In the genomic region with DNA sequence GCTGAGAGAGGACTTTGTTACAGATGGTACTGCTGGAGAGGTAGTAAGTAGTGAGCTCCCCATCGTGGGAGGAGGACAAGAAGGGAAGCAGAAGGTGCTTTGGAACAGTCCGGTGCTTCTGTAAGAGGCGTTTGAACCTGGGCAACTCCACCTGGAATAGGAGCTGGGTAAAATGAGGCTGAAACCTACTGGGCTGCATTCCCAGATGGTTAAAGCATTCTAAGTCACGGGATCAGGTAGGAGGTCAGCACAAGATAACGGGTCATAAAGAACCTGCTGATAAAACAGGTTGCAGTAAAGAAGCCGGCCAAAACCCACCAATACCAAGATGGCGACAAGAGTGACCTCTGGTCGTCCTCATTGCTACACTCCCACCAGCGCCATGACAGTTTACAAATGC, we compare ENCODE assay signal across 41 cellular contexts. TPM values are rescaled to one million over a fixed set of nuclear protein-coding genes. Genes with fewer than 3 reads are reported as not detected.
"Had no signal": no experiment of that assay in that cellular context is flagged by ENCODE, and none has a peak within 500 bp of the region (broad histone marks: within the 10 kb centered on the region; RNA-seq: fewer than 3 reads in every experiment).

No MANE protein-coding gene starts in this region.

- H3K27ac ChIP-seq: adrenal gland, ascending aorta, body of pancreas, brain microvascular endothelial cell, breast epithelium, cardiac muscle cell had no signal

- H3K27me3 ChIP-seq: adrenal gland, brain microvascular endothelial cell had no signal

- H3K9me3 ChIP-seq: adrenal gland, ascending aorta, body of pancreas, breast epithelium had no signal

- H3K4me3 ChIP-seq: adrenal gland, ascending aorta, body of pancreas, breast epithelium, cardiac muscle cell had no signal

- H3K9me3 Mint-ChIP-seq: activated naive CD4-positive, alpha-beta T cell treated with anti-CD3 and anti-CD28 coated beads for 36 hours; activated naive CD4-positive, alpha-beta T cell treated with anti-CD3 and anti-CD28 coated beads, Interleukin-2, amount 10 ng/mL, durations not matched to agents 7 days and 5 days; activated naive CD4-positive, alpha-beta T cell treated with anti-CD3 and anti-CD28 coated beads, Interleukin-2, amount 50 U/mL, for 24 hours; activated naive CD4-positive, alpha-beta T cell treated with anti-CD3 and anti-CD28 coated beads, Interleukin-2, amount 50 U/mL, for 72 hours; activated naive CD8-positive, alpha-beta T cell treated with anti-CD3 and anti-CD28 coated beads for 36 hours; activated naive CD8-positive, alpha-beta T cell treated with anti-CD3 and anti-CD28 coated beads, Interleukin-2, amount 10 ng/mL, durations not matched to agents 7 days and 5 days; activated naive CD8-positive, alpha-beta T cell treated with anti-CD3 and anti-CD28 coated beads, Interleukin-2, amount 50 U/mL, for 24 hours; activated T-cell treated with anti-CD3 and anti-CD28 coated beads, Interleukin-2, amount 50 U/mL, for 24 hours; activated T-cell treated with anti-CD3 and anti-CD28 coated beads, Interleukin-2, amount 50 U/mL, for 4 hours; activated T-cell treated with anti-CD3 and anti-CD28 coated beads, Interleukin-2, amount 50 U/mL, for 72 hours; activated T-helper 1 cell treated with anti-CD3 and anti-CD28 coated beads, Interleukin-12 subunit alpha, Interleukin-12 subunit beta, Interleukin-2, Interleukin-4 antibody, amounts not matched to agents 30 ng/mL and 10 ng/mL and 1 ng/mL, durations not matched to agents 14 hours and 24 hours and 36 hours; activated T-helper 17 cell treated with anti-CD3 and anti-CD28 coated beads, Interleukin-2, amount 50 U/mL, for 72 hours; activated T-helper 2 cell treated with anti-CD3 and anti-CD28 coated beads, Interferon-gamma antibody, Interleukin-2, Interleukin-4, amounts not matched to agents 10 μg/mL and 5 μg/mL and 100 μg/mL, durations not matched to agents 14 hours and 24 hours and 36 hours; brain; central memory CD8-positive, alpha-beta T cell had no signal

- H3K27me3 Mint-ChIP-seq: activated naive CD4-positive, alpha-beta T cell treated with anti-CD3 and anti-CD28 coated beads, Interleukin-2, amount 50 U/mL, for 24 hours; activated naive CD8-positive, alpha-beta T cell; activated naive CD8-positive, alpha-beta T cell treated with anti-CD3 and anti-CD28 coated beads, Interleukin-2, amount 10 ng/mL, durations not matched to agents 7 days and 5 days; activated naive CD8-positive, alpha-beta T cell treated with anti-CD3 and anti-CD28 coated beads, Interleukin-2, amount 50 U/mL, for 24 hours; activated T-helper 17 cell treated with anti-CD3 and anti-CD28 coated beads, Interleukin-2, amount 50 U/mL, for 72 hours; central memory CD8-positive, alpha-beta T cell had no signal

- H3K36me3 ChIP-seq: adrenal gland, ascending aorta, brain microvascular endothelial cell, breast epithelium, cardiac muscle cell had no signal

- ATAC-seq: activated naive CD4-positive, alpha-beta T cell treated with anti-CD3 and anti-CD28 coated beads, Interleukin-2, amount 50 U/mL, for 72 hours; activated naive CD8-positive, alpha-beta T cell treated with anti-CD3 and anti-CD28 coated beads, Interleukin-2, amount 50 U/mL, for 24 hours; activated T-cell treated with anti-CD3 and anti-CD28 coated beads, Interleukin-2, amount 50 U/mL, for 4 hours; activated T-cell treated with anti-CD3 and anti-CD28 coated beads, Interleukin-2, amount 50 U/mL, for 72 hours; activated T-helper 17 cell treated with anti-CD3 and anti-CD28 coated beads, Interleukin-2, amount 50 U/mL, for 72 hours; body of pancreas had no signal

- DNase-seq: activated effector memory CD4-positive, alpha-beta T cell treated with anti-CD3 and anti-CD28 coated beads, Interleukin-2, amount 50 U/mL, for 16 hours; activated effector memory CD4-positive, alpha-beta T cell treated with Interleukin-2 at 50 U/mL for 16 hours; activated gamma-delta T cell; activated gamma-delta T cell treated with Interleukin-2 at 50 U/mL for 16 hours; activated naive CD4-positive, alpha-beta T cell; activated naive CD4-positive, alpha-beta T cell treated with anti-CD3 and anti-CD28 coated beads for 36 hours; activated naive CD4-positive, alpha-beta T cell treated with anti-CD3 and anti-CD28 coated beads, Interleukin-2, amount 10 ng/mL, durations not matched to agents 7 days and 5 days; activated naive CD4-positive, alpha-beta T cell treated with anti-CD3 and anti-CD28 coated beads, Interleukin-2, amount 50 U/mL, for 16 hours; activated naive CD4-positive, alpha-beta T cell treated with Interleukin-2 at 50 U/mL for 16 hours; activated naive CD8-positive, alpha-beta T cell treated with anti-CD3 and anti-CD28 coated beads for 36 hours; activated naive CD8-positive, alpha-beta T cell treated with anti-CD3 and anti-CD28 coated beads, Interleukin-2, amount 10 ng/mL, durations not matched to agents 7 days and 5 days; activated naive CD8-positive, alpha-beta T cell treated with anti-CD3 and anti-CD28 coated beads, Interleukin-2, amount 50 U/mL, for 24 hours; activated T-cell treated with anti-CD3 and anti-CD28 coated beads, Interleukin-2, amount 50 U/mL, for 1 hour; activated T-cell treated with anti-CD3 and anti-CD28 coated beads, Interleukin-2, amount 50 U/mL, for 24 hours; activated T-cell treated with anti-CD3 and anti-CD28 coated beads, Interleukin-2, amount 50 U/mL, for 4 hours; activated T-cell treated with anti-CD3 and anti-CD28 coated beads, Interleukin-2, amount 50 U/mL, for 48 hours; activated T-cell treated with anti-CD3 and anti-CD28 coated beads, Interleukin-2, amount 50 U/mL, for 72 hours; adrenal gland; amniotic stem cell; amygdala; anterior cingulate cortex; aorta; body of pancreas; brain microvascular endothelial cell; caudate nucleus; central memory CD4-positive, alpha-beta T cell; cerebellar nuclear complex had no signal

- FAIRE-seq: astrocyte, bronchial epithelial cell had no signal

- H3K27ac Mint-ChIP-seq: activated naive CD4-positive, alpha-beta T cell treated with anti-CD3 and anti-CD28 coated beads for 36 hours; activated naive CD4-positive, alpha-beta T cell treated with anti-CD3 and anti-CD28 coated beads, Interleukin-2, amount 10 ng/mL, durations not matched to agents 7 days and 5 days; activated naive CD4-positive, alpha-beta T cell treated with anti-CD3 and anti-CD28 coated beads, Interleukin-2, amount 50 U/mL, for 24 hours; activated naive CD4-positive, alpha-beta T cell treated with anti-CD3 and anti-CD28 coated beads, Interleukin-2, amount 50 U/mL, for 72 hours; activated naive CD8-positive, alpha-beta T cell; activated naive CD8-positive, alpha-beta T cell treated with anti-CD3 and anti-CD28 coated beads for 36 hours; activated naive CD8-positive, alpha-beta T cell treated with anti-CD3 and anti-CD28 coated beads, Interleukin-2, amount 10 ng/mL, durations not matched to agents 7 days and 5 days; activated naive CD8-positive, alpha-beta T cell treated with anti-CD3 and anti-CD28 coated beads, Interleukin-2, amount 50 U/mL, for 24 hours; activated T-cell treated with anti-CD3 and anti-CD28 coated beads, Interleukin-2, amount 50 U/mL, for 24 hours; activated T-cell treated with anti-CD3 and anti-CD28 coated beads, Interleukin-2, amount 50 U/mL, for 72 hours; activated T-helper 1 cell treated with anti-CD3 and anti-CD28 coated beads, Interleukin-12 subunit alpha, Interleukin-12 subunit beta, Interleukin-2, Interleukin-4 antibody, amounts not matched to agents 30 ng/mL and 10 ng/mL and 1 ng/mL, durations not matched to agents 14 hours and 24 hours and 36 hours; activated T-helper 17 cell treated with anti-CD3 and anti-CD28 coated beads, Interleukin-2, amount 50 U/mL, for 72 hours; activated T-helper 2 cell treated with anti-CD3 and anti-CD28 coated beads, Interferon-gamma antibody, Interleukin-2, Interleukin-4, amounts not matched to agents 10 μg/mL and 5 μg/mL and 100 μg/mL, durations not matched to agents 14 hours and 24 hours and 36 hours; brain had no signal

- H3K4me3 Mint-ChIP-seq: activated naive CD4-positive, alpha-beta T cell treated with anti-CD3 and anti-CD28 coated beads for 36 hours; activated naive CD4-positive, alpha-beta T cell treated with anti-CD3 and anti-CD28 coated beads, Interleukin-2, amount 10 ng/mL, durations not matched to agents 7 days and 5 days; activated naive CD4-positive, alpha-beta T cell treated with anti-CD3 and anti-CD28 coated beads, Interleukin-2, amount 50 U/mL, for 24 hours; activated naive CD8-positive, alpha-beta T cell; activated naive CD8-positive, alpha-beta T cell treated with anti-CD3 and anti-CD28 coated beads for 36 hours; activated naive CD8-positive, alpha-beta T cell treated with anti-CD3 and anti-CD28 coated beads, Interleukin-2, amount 10 ng/mL, durations not matched to agents 7 days and 5 days; activated naive CD8-positive, alpha-beta T cell treated with anti-CD3 and anti-CD28 coated beads, Interleukin-2, amount 50 U/mL, for 24 hours; activated T-cell treated with anti-CD3 and anti-CD28 coated beads, Interleukin-2, amount 50 U/mL, for 24 hours; activated T-cell treated with anti-CD3 and anti-CD28 coated beads, Interleukin-2, amount 50 U/mL, for 4 hours; activated T-cell treated with anti-CD3 and anti-CD28 coated beads, Interleukin-2, amount 50 U/mL, for 72 hours; activated T-helper 1 cell treated with anti-CD3 and anti-CD28 coated beads, Interleukin-12 subunit alpha, Interleukin-12 subunit beta, Interleukin-2, Interleukin-4 antibody, amounts not matched to agents 30 ng/mL and 10 ng/mL and 1 ng/mL, durations not matched to agents 14 hours and 24 hours and 36 hours; activated T-helper 17 cell treated with anti-CD3 and anti-CD28 coated beads, Interleukin-2, amount 50 U/mL, for 72 hours; brain; central memory CD8-positive, alpha-beta T cell had no signal

- H3K4me1 Mint-ChIP-seq: activated naive CD4-positive, alpha-beta T cell treated with anti-CD3 and anti-CD28 coated beads, Interleukin-2, amount 50 U/mL, for 24 hours; activated T-helper 17 cell treated with anti-CD3 and anti-CD28 coated beads, Interleukin-2, amount 50 U/mL, for 72 hours had no signal

- H3K36me3 Mint-ChIP-seq: activated naive CD4-positive, alpha-beta T cell treated with anti-CD3 and anti-CD28 coated beads, Interleukin-2, amount 50 U/mL, for 24 hours; activated naive CD4-positive, alpha-beta T cell treated with anti-CD3 and anti-CD28 coated beads, Interleukin-2, amount 50 U/mL, for 72 hours had no signal

RNA-seq across cellular contexts. Expression of a gene that starts 5.0 kb away (rescaled TPM):
- total RNA-seq: ascending aorta had no signal

RNA-seq across cellular contexts. Expression of a gene that starts 22.2 kb away (rescaled TPM):
- total RNA-seq: activated naive CD8-positive, alpha-beta T cell treated with anti-CD3 and anti-CD28 coated beads for 36 hours; activated naive CD8-positive, alpha-beta T cell treated with anti-CD3 and anti-CD28 coated beads, Interleukin-2, amount 10 ng/mL, durations not matched to agents 7 days and 5 days; bronchial epithelial cell; chondrocyte had no signal
